23 cellular contexts compared by ENCODE assay signal in the genomic region with DNA sequence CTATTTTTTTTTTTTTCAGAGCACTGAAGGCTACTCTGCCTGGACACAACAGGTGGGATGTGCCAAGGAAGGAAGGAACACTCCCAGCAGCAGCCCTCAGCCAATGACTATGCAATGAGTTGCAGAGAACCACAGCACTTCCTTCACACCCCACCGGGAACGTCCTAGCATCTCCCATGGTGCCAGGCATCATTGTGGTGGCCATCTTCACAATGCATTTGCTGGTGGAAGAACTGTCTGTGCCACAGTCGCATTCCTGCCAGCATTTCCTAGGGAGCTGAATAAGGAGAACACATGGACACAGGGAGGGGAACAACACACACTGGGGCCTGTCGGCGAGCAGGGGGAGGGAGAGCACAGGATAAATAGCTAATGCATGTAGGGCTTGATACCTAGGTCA.
"Had no signal": no experiment of that assay in that cellular context is flagged by ENCODE, and none has a peak within 500 bp of the region (broad histone marks: within the 10 kb centered on the region; RNA-seq: fewer than 3 reads in every experiment).

No MANE protein-coding gene starts in this region.

- H3K27me3 ChIP-seq: esophagus squamous epithelium, gastrocnemius medialis had no signal

- H3K4me1 ChIP-seq: esophagus squamous epithelium, gastrocnemius medialis, heart right ventricle, left lung, lower lobe of right lung had no signal

- H3K27ac ChIP-seq: coronary artery, dorsolateral prefrontal cortex, esophagus squamous epithelium, gastrocnemius medialis, heart right ventricle, left lung, lower lobe of right lung had no signal

- FAIRE-seq: colon, endothelial cell of umbilical vein, islet of Langerhans, keratinocyte had no signal

- H3K36me3 ChIP-seq: esophagus squamous epithelium, gastrocnemius medialis, heart right ventricle, left lung, lower lobe of right lung had no signal

- H3K9me3 ChIP-seq: esophagus squamous epithelium, gastrocnemius medialis, lower lobe of right lung had no signal

- H3K4me3 ChIP-seq: coronary artery, dorsolateral prefrontal cortex, esophagus squamous epithelium, gastrocnemius medialis, heart right ventricle, left lung, lower lobe of right lung had no signal

- DNase-seq: dermis blood vessel endothelial cell; dorsolateral prefrontal cortex; effector CD4-positive, alpha-beta T cell; effector memory CD4-positive, alpha-beta T cell; esophagus squamous epithelium; foreskin fibroblast; foreskin melanocyte; gastrocnemius medialis; glutamatergic neuron; head of caudate nucleus; heart right ventricle; hippocampal formation; left cardiac atrium; left lung; left ventricle myocardium superior; lower lobe of right lung; mesenchymal stem cell; naive B cell had no signal
